Comparison of ENCODE assay signal across 16 cellular contexts in genomic region chr12:96078281-96078761, GRCh38. TPM values are rescaled to one million over a fixed set of nuclear protein-coding genes. Genes with fewer than 3 reads are reported as not detected.
DNase-seq lines count a peak whose midpoint lies in the region; ATAC-seq and TF ChIP-seq lines count a peak whose summit lies in the region.
"Had no signal": no experiment of that assay in that cellular context is flagged by ENCODE, and none has a peak within 500 bp of the region (broad histone marks: within the 10 kb centered on the region; RNA-seq: fewer than 3 reads in every experiment).

No MANE protein-coding gene starts in this region.

- no peak overlapping the region for H2BK15ac ChIP-seq in IMR-90 (ENCODE audit: low read depth, low read length)

- H4K91ac ChIP-seq in IMR-90 (ENCODE audit: insufficient read depth, low read depth, low read length) = no peak overlapping the region

- peak in 1 of 2 donors; percentile 44 for TF ChIP-seq EP300 in tibial nerve (IDR thresholded peaks at IDR 0.05)

- H3K18ac ChIP-seq in IMR-90 (ENCODE audit: low read depth, low read length) = no peak overlapping the region

- H3K4me3 ChIP-seq in IMR-90 (ENCODE audit: insufficient read depth, low read depth, low read length) = no peak overlapping the region
- no peak overlapping the region for H3K4me3 ChIP-seq in tibial nerve
- H3K4me3 ChIP-seq: cardiac muscle cell had no signal

- H3K9ac ChIP-seq in IMR-90 (ENCODE audit: low read depth, low read length) = no peak overlapping the region

- no peaks in the 10 kb centered on the region for H3K79me1 ChIP-seq in IMR-90 (ENCODE audit: low read depth in 1 of 2, low read length in 2 of 2)

- H4K20me1 ChIP-seq in IMR-90 (ENCODE audit: insufficient read depth, low read length) = no peaks in the 10 kb centered on the region

- dilution Hi-C loops in IMR-90 (cut with HindIII; ENCODE audit: low sequenced_read_pairs, unreplicated experiment) = no loop called here

- H2AK5ac ChIP-seq in IMR-90 (ENCODE audit: low read depth, low read length) = no peak overlapping the region

- no peak overlapping the region for H2AK9ac ChIP-seq in IMR-90 (replicated peaks; ENCODE audit: low read depth, low read length, poor library complexity)

- H3K14ac ChIP-seq in IMR-90 (replicated peaks; ENCODE audit: low read depth, low read length) = no peak overlapping the region

- H3K9me3 ChIP-seq in IMR-90 (ENCODE audit: control insufficient read depth, insufficient read depth, low read length) (no peaks in the 10 kb centered on the region), tibial nerve (no peaks in the 10 kb centered on the region)

- intact Hi-C loops in IMR-90 (cut with micrococcal nuclease) (no loop called here), MCF 10A (cut with micrococcal nuclease) (no loop called here), cardiac septum (cut with DNase I) (no loop called here), posterior vena cava (cut with DNase I) (no loop called here)

- H2BK120ac ChIP-seq in IMR-90 (ENCODE audit: low read depth, low read length) = no peak overlapping the region

- peaks cover 9% of the 10 kb centered on the region for H3K27me3 ChIP-seq in IMR-90 (ENCODE audit: control insufficient read depth, insufficient read depth, low read length)
- H3K27me3 ChIP-seq in tibial nerve = no peaks in the 10 kb centered on the region
- H3K27me3 ChIP-seq: cardiac muscle cell had no signal

- CTCF ChIA-PET in IMR-90 (lab: Yijun Ruan, JAX) (no interaction called here), MCF 10A (lab: Yijun Ruan, JAX) (interaction anchor here (0.6 to 1.2 kb wide), 7 partner anchors 18 to 436 kb away, joined by 3 to 6 read pairs (median 5); no protein-coding TSS in a partner anchor)

- no peak overlapping the region for H3K56ac ChIP-seq in IMR-90 (ENCODE audit: extremely low read depth, insufficient read depth, low read length)

- TF ChIP-seq CTCF in IMR-90 (conservative IDR thresholded peaks at IDR 0.05; ENCODE audit: low read depth, low read length) (no peak), MCF 10A (IDR thresholded peaks at IDR 0.05; ENCODE audit: unreplicated experiment) (no peak), GM20000 (IDR thresholded peaks at IDR 0.05; ENCODE audit: extremely low read depth, missing control alignments) (no peak), tibial nerve (IDR thresholded peaks at IDR 0.05) (no peak)

- peak; percentile 62 for ATAC-seq in IMR-90 (ENCODE audit: low read depth)
- ATAC-seq: left colon, Panc1 had no signal

- peak overlapping the region; percentile 58 for H2AFZ ChIP-seq in IMR-90 (replicated peaks; ENCODE audit: low read length, poor library complexity)

- H2BK5ac ChIP-seq in IMR-90 (ENCODE audit: low read depth, low read length, poor library complexity, severe bottlenecking) = no peak overlapping the region

- BruUV-seq in IMR-90 (replicated peaks; lab: Mats Ljungman, UMichigan) (no TSS peak), MCF 10A (replicated peaks; lab: Mats Ljungman, UMichigan) (no TSS peak)

- H3K23ac ChIP-seq in IMR-90 (ENCODE audit: low read depth, low read length) = no peak overlapping the region

- WGBS in IMR-90 (ENCODE audit: extremely low coverage in 2 of 2, insufficient read length in 1 of 2), 2 experiments = no CpG with 5 or more reads among the region's 11 CpGs
- WGBS in tibial nerve, 2 donors = 32 to 43% methylated on average over 11 of the region's 11 CpGs

- no peaks in the 10 kb centered on the region for H3K9me3 Mint-ChIP-seq in MCF 10A (ENCODE audit: unreplicated experiment)
- H3K9me3 Mint-ChIP-seq: natural killer cell treated with Interleukin-12 subunit alpha and Interleukin-12 subunit beta and Interleukin-15 and Interleukin-18, amount 100 ng/mL, for 72 hours had no signal

- H2BK20ac ChIP-seq in IMR-90 (ENCODE audit: low read depth, low read length) = no peak overlapping the region

- POLR2A ChIA-PET in IMR-90 (lab: Charles Lee; ENCODE audit: unreplicated experiment) = no interaction called here
- POLR2A ChIA-PET in MCF 10A (lab: Yijun Ruan, JAX) = no interaction called here

- no peak overlapping the region for H4K5ac ChIP-seq in IMR-90 (ENCODE audit: low read depth, low read length)

- H3K4me1 Mint-ChIP-seq in MCF 10A (ENCODE audit: insufficient read depth, unreplicated experiment) = peaks cover 5% of the 10 kb centered on the region

- 0 out of 2 replicates have a peak, but pooled peaks cover 2% of the 10 kb centered on the region for H3K4me1 ChIP-seq in IMR-90 (ENCODE audit: control insufficient read depth, insufficient read depth, low read length)
- peaks cover 0 to 6% (median 0%) of the 10 kb centered on the region in 4 donors for H3K4me1 ChIP-seq in tibial nerve

- no peaks in the 10 kb centered on the region for H3K36me3 Mint-ChIP-seq in MCF 10A (ENCODE audit: insufficient read depth, unreplicated experiment)
- H3K36me3 Mint-ChIP-seq: natural killer cell treated with Interleukin-12 subunit alpha and Interleukin-12 subunit beta and Interleukin-15 and Interleukin-18, amount 100 ng/mL, for 72 hours had no signal

- H3K36me3 ChIP-seq in IMR-90 (ENCODE audit: control insufficient read depth, insufficient read depth, low read length) (no peaks in the 10 kb centered on the region), tibial nerve (no peaks in the 10 kb centered on the region)
- H3K36me3 ChIP-seq: cardiac muscle cell had no signal

- peak overlapping the region; percentile 39 for H3K27ac Mint-ChIP-seq in MCF 10A (ENCODE audit: low read depth, unreplicated experiment)
- H3K27ac Mint-ChIP-seq: natural killer cell treated with Interleukin-12 subunit alpha and Interleukin-12 subunit beta and Interleukin-15 and Interleukin-18, amount 100 ng/mL, for 72 hours had no signal

- DNase-seq in IMR-90 (peak; percentile 15), MCF 10A (ENCODE audit: unreplicated experiment) (no peak), cardiac septum (ENCODE audit: low spot score) (peak; percentile 81), posterior vena cava (ENCODE audit: low spot score) (peak; percentile 88), GM20000 (ENCODE audit: low spot score) (no peak), AG08395 (ENCODE audit: low spot score) (no peak), tibial nerve (ENCODE audit: low spot score in 2 of 2) (no peak)
- no peak for DNase-seq in activated CD4-positive, alpha-beta T cell treated with anti-CD3 and anti-CD28 coated beads for 48 hours
- DNase-seq: activated naive CD4-positive, alpha-beta T cell treated with Interleukin-2 at 50 U/mL for 16 hours; left colon; NCI-H1436 treated with DMSO at 0.1 percent for 48 hours; NCI-H526; small intestine had no signal

- no peak overlapping the region for H4K8ac ChIP-seq in IMR-90 (ENCODE audit: low read depth in 2 of 2, low read length in 2 of 2)

- H3K4ac ChIP-seq in IMR-90 (ENCODE audit: low read depth, low read length) = no peak overlapping the region

- no peak for TF ChIP-seq POLR2A in IMR-90 (IDR thresholded peaks at IDR 0.05; ENCODE audit: low read depth, low read length)
- TF ChIP-seq POLR2A in tibial nerve (IDR thresholded peaks at IDR 0.05) = no peak

- H3K27ac ChIP-seq in IMR-90 (ENCODE audit: insufficient read depth, low read length) = no peak overlapping the region
- H3K27ac ChIP-seq in tibial nerve = no peak overlapping the region
- H3K27ac ChIP-seq: cardiac muscle cell had no signal

- H3K9me1 ChIP-seq in IMR-90 (ENCODE audit: insufficient read depth, low read length) = peaks cover 3% of the 10 kb centered on the region; the same call in 1 of the 2 replicates

- TF ChIP-seq RAD21 in IMR-90 (IDR thresholded peaks at IDR 0.05; ENCODE audit: low read length) = no peak

- H3K27me3 Mint-ChIP-seq in MCF 10A (ENCODE audit: insufficient read depth, unreplicated experiment) = no peaks in the 10 kb centered on the region

- H3K4me3 Mint-ChIP-seq in MCF 10A (ENCODE audit: unreplicated experiment) = no peak overlapping the region
- H3K4me3 Mint-ChIP-seq: natural killer cell treated with Interleukin-12 subunit alpha and Interleukin-12 subunit beta and Interleukin-15 and Interleukin-18, amount 100 ng/mL, for 72 hours had no signal

- in situ Hi-C loops in IMR-90 (cut with MboI; ENCODE audit: low sequenced_read_pairs) = no loop called here

- H3K4me2 ChIP-seq in IMR-90 (ENCODE audit: low read depth, low read length) = no peak overlapping the region

TF ChIP-seq in IMR-90, 13 proteins besides CTCF, POLR2A, EP300 and RAD21:
- no peak for TF ChIP-seq FOS (IDR thresholded peaks at IDR 0.05; ENCODE audit: low read depth, low read length)
- no peak for TF ChIP-seq BHLHE40 (IDR thresholded peaks at IDR 0.05; ENCODE audit: low read depth, low read length)
- TF ChIP-seq ELK1 (IDR thresholded peaks at IDR 0.05; ENCODE audit: borderline replicate concordance, low read depth, low read length) = no peak
- no peak for TF ChIP-seq MXI1 (IDR thresholded peaks at IDR 0.05; ENCODE audit: borderline replicate concordance, low read depth, low read length)

RNA-seq across cellular contexts. Expression of gene LTA4H, which starts 42.9 kb away (rescaled TPM):
- total RNA-seq in IMR-90 (2012; rRNA removed) (41.0 and 76.7 TPM in 2 replicates), MCF 10A (2022) (52.3 and 66.0 TPM in 2 replicates), cardiac septum (35.5 TPM), posterior vena cava (10 to 100 TPM; 38.2 to 38.4 TPM), tibial nerve (10 to 100 TPM; 41.4 to 50.2 (median 44.7) TPM)
- polyA plus RNA-seq in IMR-90 (2012; rRNA removed) = 37.9 and 43.3 TPM in 2 replicates
- 11.4 and 13.1 TPM in 2 replicates for polyA plus RNA-seq in IMR-90 (2012; cell fraction: cytosol; rRNA removed)
- 11.4 and 73.3 TPM in 2 replicates for polyA plus RNA-seq in IMR-90 (2012; cell fraction: nucleus; rRNA removed; ENCODE audit: low replicate concordance)

Comparison
In these comparisons a context has a peak if more than half of its experiments do, and no peak if none do; other contexts are left out.
1. DNase-seq: peak in IMR-90 (single experiment), cardiac septum (single experiment) and posterior vena cava (single experiment); none in MCF 10A (single experiment), activated CD4-positive, alpha-beta T cell treated with anti-CD3 and anti-CD28 coated beads for 48 hours (single experiment), GM20000 (single experiment), AG08395 (single experiment) and tibial nerve (0 of 2).